In genomic region chr12:49961111-49961922, GRCh38 we compare ENCODE assay signal across 9 cellular contexts. TPM values are rescaled to one million over a fixed set of nuclear protein-coding genes. Genes with fewer than 3 reads are reported as not detected.
DNase-seq lines count a peak whose midpoint lies in the region; ATAC-seq, FAIRE-seq and TF ChIP-seq lines count a peak whose summit lies in the region.
"Had no signal": no experiment of that assay in that cellular context is flagged by ENCODE, and none has a peak within 500 bp of the region (broad histone marks: within the 10 kb centered on the region; RNA-seq: fewer than 3 reads in every experiment).

AQP5 (plus strand) TSS chr12:49961872; CDS start chr12:49962018, 146 bp downstream.

- TF ChIP-seq CTCF in astrocyte (IDR thresholded peaks at IDR 0.05; ENCODE audit: insufficient read depth, low read depth, low read length), result no peak
- no peak for TF ChIP-seq CTCF in kidney epithelial cell (IDR thresholded peaks at IDR 0.05; ENCODE audit: insufficient read depth, low read length, poor library complexity, severe bottlenecking)
- TF ChIP-seq CTCF in suprapubic skin (IDR thresholded peaks at IDR 0.05), result no peak

- DNase-seq in T-helper 2 cell treated with Interferon-gamma antibody and Interleukin-4, amounts not matched to agents 5 μg/mL and 100 μg/mL, for 36 hours (ENCODE audit: low spot score), result no peak
- DNase-seq in T-helper 2 cell (no peak), astrocyte (ENCODE audit: low read depth) (no peak), kidney epithelial cell (ENCODE audit: low read depth) (no peak), suprapubic skin (ENCODE audit: low spot score in 2 of 2) (no peak)

- H3K27me3 ChIP-seq in astrocyte (ENCODE audit: insufficient read depth, low read length) (peaks cover 27% of the 10 kb centered on the region), kidney epithelial cell (ENCODE audit: control insufficient read depth, insufficient read depth, low read length) (peaks cover 38% of the 10 kb centered on the region), suprapubic skin (peaks cover 45% of the 10 kb centered on the region)

- H2AFZ ChIP-seq in astrocyte (ENCODE audit: low read depth, low read length), result peak within 1 kb of the TSS; percentile 18

- H3K27me3 Mint-ChIP-seq in T-helper 2 cell treated with Interferon-gamma antibody and Interleukin-4, amounts not matched to agents 5 μg/mL and 100 μg/mL, for 36 hours (ENCODE audit: low read depth), result peaks cover 77% of the 10 kb centered on the region
- H3K27me3 Mint-ChIP-seq in astrocyte (ENCODE audit: low read depth, unreplicated experiment), result peaks cover 77% of the 10 kb centered on the region

- no peaks in the 10 kb centered on the region for H3K79me2 ChIP-seq in astrocyte (ENCODE audit: insufficient read depth, low read length)

- peaks cover 4% of the 10 kb centered on the region for H3K4me1 Mint-ChIP-seq in T-helper 2 cell treated with Interferon-gamma antibody and Interleukin-4, amounts not matched to agents 5 μg/mL and 100 μg/mL, for 36 hours (ENCODE audit: low read depth)
- peaks cover 11% of the 10 kb centered on the region for H3K4me1 Mint-ChIP-seq in astrocyte (ENCODE audit: low read depth, unreplicated experiment)

- 8% methylated on average over 37 of the region's 111 CpGs for WGBS in suprapubic skin

- ATAC-seq in GM19452 (IDR thresholded peaks at IDR 0.05; ENCODE audit: unreplicated experiment), result no peak
- ATAC-seq in GM21367 (IDR thresholded peaks at IDR 0.05; ENCODE audit: unreplicated experiment), result no peak
- no peak for ATAC-seq in HG02642 (IDR thresholded peaks at IDR 0.05; ENCODE audit: poor library complexity, unreplicated experiment)

- H3K4me1 ChIP-seq in astrocyte (ENCODE audit: insufficient read depth, low read length) (peaks cover 11% of the 10 kb centered on the region), suprapubic skin (peaks cover 21% of the 10 kb centered on the region)

- FAIRE-seq in astrocyte (lab: Jason Lieb, UNC), result no peak

- H3K27ac Mint-ChIP-seq in T-helper 2 cell treated with Interferon-gamma antibody and Interleukin-4, amounts not matched to agents 5 μg/mL and 100 μg/mL, for 36 hours, result no peak within 1 kb of the TSS
- no peak within 1 kb of the TSS for H3K27ac Mint-ChIP-seq in astrocyte (ENCODE audit: unreplicated experiment)

- no peak within 1 kb of the TSS for H3K9ac ChIP-seq in astrocyte (ENCODE audit: low read length)

- H3K4me3 ChIP-seq in astrocyte (ENCODE audit: insufficient read depth, low read depth, low read length) (peak within 1 kb of the TSS; percentile 5), kidney epithelial cell (ENCODE audit: low read depth, low read length) (peak within 1 kb of the TSS; percentile 13), suprapubic skin (peak within 1 kb of the TSS; percentile 48)
- H3K4me3 ChIP-seq: SJSA1 had no signal

- H3K27ac ChIP-seq in astrocyte (ENCODE audit: low read depth, low read length) (no peak within 1 kb of the TSS), suprapubic skin (peak within 1 kb of the TSS; percentile 69)
- H3K27ac ChIP-seq: SJSA1 had no signal

- H4K20me1 ChIP-seq in astrocyte (ENCODE audit: insufficient read depth, low read length), result peaks cover 4% of the 10 kb centered on the region

- TF ChIP-seq EP300 in suprapubic skin (IDR thresholded peaks at IDR 0.05), result no peak

- TF ChIP-seq POLR2A in suprapubic skin (IDR thresholded peaks at IDR 0.05), result no peak

- peak within 1 kb of the TSS; percentile 70 for H3K4me2 ChIP-seq in astrocyte (ENCODE audit: low read length)

- H3K36me3 Mint-ChIP-seq in T-helper 2 cell treated with Interferon-gamma antibody and Interleukin-4, amounts not matched to agents 5 μg/mL and 100 μg/mL, for 36 hours (ENCODE audit: low read depth), result no peaks in the 10 kb centered on the region
- peaks cover 11% of the 10 kb centered on the region for H3K36me3 Mint-ChIP-seq in astrocyte (ENCODE audit: low read depth, unreplicated experiment)

- H3K36me3 ChIP-seq in astrocyte (ENCODE audit: insufficient read depth, low read length) (no peaks in the 10 kb centered on the region), kidney epithelial cell (ENCODE audit: control insufficient read depth, insufficient read depth, low read length) (no peaks in the 10 kb centered on the region), suprapubic skin (no peaks in the 10 kb centered on the region)
- H3K36me3 ChIP-seq: SJSA1 had no signal

- H3K4me3 Mint-ChIP-seq in T-helper 2 cell treated with Interferon-gamma antibody and Interleukin-4, amounts not matched to agents 5 μg/mL and 100 μg/mL, for 36 hours, result peak within 1 kb of the TSS; percentile 9
- peak within 1 kb of the TSS; percentile 15 for H3K4me3 Mint-ChIP-seq in astrocyte (ENCODE audit: unreplicated experiment)

- H3K9me3 ChIP-seq in astrocyte (ENCODE audit: insufficient read depth, low read depth, low read length) (no peaks in the 10 kb centered on the region), suprapubic skin (no peaks in the 10 kb centered on the region)
- H3K9me3 ChIP-seq: SJSA1 had no signal

- no peaks in the 10 kb centered on the region for H3K9me3 Mint-ChIP-seq in T-helper 2 cell treated with Interferon-gamma antibody and Interleukin-4, amounts not matched to agents 5 μg/mL and 100 μg/mL, for 36 hours
- peaks cover 2% of the 10 kb centered on the region for H3K9me3 Mint-ChIP-seq in astrocyte (ENCODE audit: unreplicated experiment)

RNA-seq across cellular contexts. Expression of gene AQP5, which starts in this region (rescaled TPM):
- total RNA-seq in astrocyte (not detected in 2 replicates), kidney epithelial cell (not detected in 2 replicates), suprapubic skin (100 to 1,000 TPM; 128 to 258 (median 196) TPM)
- total RNA-seq: SJSA1 had no signal

Comparison
In these comparisons a context has a peak if more than half of its experiments do, and no peak if none do; other contexts are left out.
1. RNA of gene AQP5 (total RNA-seq): 128 to 258 TPM in suprapubic skin; not detected in astrocyte and not detected in kidney epithelial cell; every median in the first group is over 100 times any median in the second.
2. Peak in every context shown above with its lines, with median percentiles within 50 percentile points of each other: H3K4me3 ChIP-seq.